ENCODE assay signal across 8 cellular contexts in the genomic region with DNA sequence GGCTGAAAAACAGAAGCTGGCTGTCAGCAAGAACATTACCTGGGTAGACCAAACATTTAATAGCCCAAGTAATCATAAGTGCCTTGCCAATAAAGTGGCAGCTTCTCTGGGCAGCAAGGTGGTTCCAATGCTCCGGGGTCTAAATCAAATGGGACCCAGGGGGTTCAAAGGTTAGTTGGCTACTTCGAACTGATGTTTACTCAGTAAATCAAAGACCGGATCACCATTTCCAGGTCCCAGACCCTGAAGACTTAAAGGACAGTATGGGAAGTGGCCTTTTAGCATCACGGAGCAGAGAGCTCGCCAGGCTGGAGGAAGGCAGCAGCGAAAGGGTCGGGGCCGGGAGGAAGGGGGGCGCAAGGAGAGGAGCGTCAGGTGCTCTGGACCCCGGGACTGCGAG. TPM values are rescaled to one million over a fixed set of nuclear protein-coding genes. Genes with fewer than 3 reads are reported as not detected.
DNase-seq lines count a peak whose midpoint lies in the region; ATAC-seq and TF ChIP-seq lines count a peak whose summit lies in the region.

No MANE protein-coding gene starts in this region.

- no peak for DNase-seq in heart left ventricle
- DNase-seq in Right ventricle myocardium superior: no peak
- no peak for DNase-seq in mesenchymal stem cell
- no peak for DNase-seq in nucleus accumbens (lab: John Stamatoyannopoulos, UW)
- no peak for DNase-seq in NCI-H226

- WGBS in heart left ventricle, 4 donors: 6 to 34% (median 20%) methylated on average over 9 to 12 of the region's 12 CpGs
- 48% methylated on average over 3 of the region's 12 CpGs for WGBS in mesenchymal stem cell
- 5% methylated on average over 12 of the region's 12 CpGs for WGBS in urinary bladder

- H3K18ac ChIP-seq in mesenchymal stem cell (ENCODE audit: low read depth in 1 of 2, low read length in 2 of 2): peak overlapping the region in 1 of 2 experiments; percentile 40

- no peak overlapping the region for H2BK5ac ChIP-seq in mesenchymal stem cell (ENCODE audit: low read depth, low read length, poor library complexity, severe bottlenecking)

- H3K23ac ChIP-seq in mesenchymal stem cell (ENCODE audit: low read length in 2 of 2): no peak overlapping the region

- peak overlapping the region in 3 of 5 experiments; percentile 60 to 83 (median 60) for H3K27ac Mint-ChIP-seq in brain

- no peak overlapping the region for H3K4ac ChIP-seq in mesenchymal stem cell (ENCODE audit: low read depth in 1 of 2, low read length in 2 of 2)

- no peak overlapping the region for H2BK15ac ChIP-seq in mesenchymal stem cell (ENCODE audit: low read depth, poor library complexity, severe bottlenecking)

- H3K4me3 Mint-ChIP-seq in brain: peak overlapping the region; percentile 77 to 86 (median 77)

- no peak overlapping the region for H4K8ac ChIP-seq in mesenchymal stem cell (ENCODE audit: low read length)

- no peaks in the 10 kb centered on the region for H3K27me3 ChIP-seq in heart left ventricle
- H3K27me3 ChIP-seq in mesenchymal stem cell (ENCODE audit: control insufficient read depth in 1 of 2, insufficient read depth in 1 of 2, low read length in 2 of 2): peaks cover 0 to 8% of the 10 kb centered on the region in 2 experiments

- H3K14ac ChIP-seq in mesenchymal stem cell (ENCODE audit: low read length in 2 of 2): peak overlapping the region in 1 of 2 experiments; percentile 48

- H2BK12ac ChIP-seq in mesenchymal stem cell (ENCODE audit: low read length in 2 of 2): no peak overlapping the region

- H3K4me3 ChIP-seq in heart left ventricle (peak overlapping the region; percentile 56 to 94 (median 79)), mesenchymal stem cell (ENCODE audit: insufficient read depth in 1 of 2, low read depth in 1 of 2, low read length in 2 of 2) (peak overlapping the region; percentile 74), urinary bladder (ENCODE audit: low read depth, low read length) (peak overlapping the region; percentile 85)

- no peak overlapping the region for H2AFZ ChIP-seq in mesenchymal stem cell (ENCODE audit: low read depth, low read length)

- no peaks in the 10 kb centered on the region for H3K36me3 Mint-ChIP-seq in brain

- no peak overlapping the region for H4K91ac ChIP-seq in mesenchymal stem cell (ENCODE audit: low read length)

- H3K27ac ChIP-seq in heart left ventricle (peak overlapping the region in 7 of 12 donors; percentile 60 to 84 (median 78)), mesenchymal stem cell (ENCODE audit: low read length, poor library complexity, severe bottlenecking) (no peak overlapping the region), urinary bladder (ENCODE audit: low read depth) (no peak overlapping the region)

- intact Hi-C loops in heart left ventricle (cut with DNase I) (loop anchor here (2.0 to 10.0 kb wide), 11 partner anchors 112 to 514 kb away; no protein-coding TSS in a partner anchor), Right ventricle myocardium superior (cut with DNase I) (loop anchor here (5.0 kb wide), 3 partner anchors 149 to 514 kb away; no protein-coding TSS in a partner anchor)

- H2BK120ac ChIP-seq in mesenchymal stem cell (ENCODE audit: low read depth, low read length): no peak overlapping the region

- TF ChIP-seq POLR2A in heart left ventricle (IDR thresholded peaks at IDR 0.05): no peak

- H3K9me3 Mint-ChIP-seq in brain: peaks cover 0 to 16% (median 4%) of the 10 kb centered on the region in 5 experiments

- H3K4me1 ChIP-seq in heart left ventricle (peaks cover 0 to 30% (median 1%) of the 10 kb centered on the region in 12 donors), mesenchymal stem cell (ENCODE audit: control insufficient read depth, insufficient read depth, low read depth, low read length) (peaks cover 6% of the 10 kb centered on the region), urinary bladder (ENCODE audit: insufficient read depth) (no peaks in the 10 kb centered on the region)

- H3K9me3 ChIP-seq in heart left ventricle: no peaks in the 10 kb centered on the region
- no peaks in the 10 kb centered on the region for H3K9me3 ChIP-seq in mesenchymal stem cell (ENCODE audit: control insufficient read depth, low read length)

- H3K27me3 Mint-ChIP-seq in brain: no peaks in the 10 kb centered on the region

- H3K9ac ChIP-seq in mesenchymal stem cell (ENCODE audit: low read length): peak overlapping the region; percentile 77

- TF ChIP-seq CTCF in heart left ventricle (IDR thresholded peaks at IDR 0.05) (no peak), brain (conservative IDR thresholded peaks at IDR 0.05) (no peak)

- peaks cover 28% of the 10 kb centered on the region for H3K4me1 Mint-ChIP-seq in brain

- H3K36me3 ChIP-seq in heart left ventricle: no peaks in the 10 kb centered on the region
- no peaks in the 10 kb centered on the region for H3K36me3 ChIP-seq in mesenchymal stem cell (ENCODE audit: control insufficient read depth in 1 of 2, insufficient read depth in 2 of 2, low read depth in 1 of 2, low read length in 2 of 2)
- H3K36me3 ChIP-seq in urinary bladder (ENCODE audit: insufficient read depth): no peaks in the 10 kb centered on the region

- peaks cover 4% of the 10 kb centered on the region for H3K79me1 ChIP-seq in mesenchymal stem cell (replicated peaks; ENCODE audit: low read length, poor library complexity, severe bottlenecking)

- ATAC-seq in heart left ventricle (no peak), Right ventricle myocardium superior (ENCODE audit: poor library complexity) (no peak), HG03025 (IDR thresholded peaks at IDR 0.05; ENCODE audit: low FRiP score, unreplicated experiment) (no peak)

- H3K4me2 ChIP-seq in mesenchymal stem cell (ENCODE audit: low read length, poor library complexity, severe bottlenecking): peak overlapping the region; percentile 83

- no peak overlapping the region for H2AK5ac ChIP-seq in mesenchymal stem cell (ENCODE audit: low read length, severe bottlenecking)

RNA-seq across cellular contexts. Expression of gene SH3KBP1, which starts 1.0 kb away (rescaled TPM):
- total RNA-seq in heart left ventricle (10 to 100 TPM; 22.4 to 51.6 (median 29.5) TPM), Right ventricle myocardium superior (61.2 TPM), urinary bladder (13.2 TPM)
- polyA plus RNA-seq in heart left ventricle (10 to 100 TPM in 1 of 2 donors, 1 to 10 TPM in 1; 9.6 to 17.6 TPM), brain (ENCODE audit: insufficient read depth, low read depth, low replicate concordance) (17.6 TPM), urinary bladder (14.2 TPM)
- 103 TPM for polyA plus RNA-seq in mesenchymal stem cell (2013, experiment 1 of 2)
- 104 TPM for polyA plus RNA-seq in mesenchymal stem cell (2013, experiment 2 of 2)

Comparison
In these comparisons a context has a peak if more than half of its experiments do, and no peak if none do; other contexts are left out.
1. H3K27ac ChIP-seq: peak in heart left ventricle (7 of 12); none in mesenchymal stem cell (single experiment) and urinary bladder (single experiment).
2. Peak in every context shown above with its lines, with median percentiles within 50 percentile points of each other: H3K4me3 ChIP-seq.